19 cellular contexts compared by ENCODE assay signal in genomic region chr17:57516290-57517215, GRCh38.
A peak's percentile ranks its signal among the peaks of the same experiment; 100 is the strongest.
DNase-seq lines count a peak whose midpoint lies in the region; FAIRE-seq and TF ChIP-seq lines count a peak whose summit lies in the region.
"Had no signal": no experiment of that assay in that cellular context is flagged by ENCODE, and none has a peak within 500 bp of the region (broad histone marks: within the 10 kb centered on the region; RNA-seq: fewer than 3 reads in every experiment).

No MANE protein-coding gene starts in this region.

- H3K4me3 Mint-ChIP-seq in endothelial cell (ENCODE audit: unreplicated experiment) (no peak overlapping the region), mesothelial cell of epicardium (no peak overlapping the region)
- H3K4me3 Mint-ChIP-seq: activated CD8-positive, alpha-beta T cell treated with anti-CD3 and anti-CD28 coated beads for 36 hours; activated T-cell treated with anti-CD3 and anti-CD28 coated beads, Interleukin-2, amount 50 U/mL, for 24 hours; IgD-negative memory B cell; stimulated activated memory B cell treated with anti-CD40 and anti-IgM and Interleukin-4, amounts not matched to agents 10 μg/mL and 1 μg/mL and 100 μg/mL, for 72 hours had no signal

- H3K27ac Mint-ChIP-seq in endothelial cell (ENCODE audit: unreplicated experiment) (peak overlapping the region; percentile 22), mesothelial cell of epicardium (peak overlapping the region; percentile 66)
- H3K27ac Mint-ChIP-seq: activated CD8-positive, alpha-beta T cell treated with anti-CD3 and anti-CD28 coated beads for 36 hours; activated T-cell treated with anti-CD3 and anti-CD28 coated beads, Interleukin-2, amount 50 U/mL, for 24 hours; stimulated activated memory B cell treated with anti-CD40 and anti-IgM and Interleukin-4, amounts not matched to agents 10 μg/mL and 1 μg/mL and 100 μg/mL, for 72 hours had no signal

- H3K27me3 Mint-ChIP-seq in endothelial cell (ENCODE audit: unreplicated experiment), result peaks cover 2% of the 10 kb centered on the region
- no peaks in the 10 kb centered on the region for H3K27me3 Mint-ChIP-seq in mesothelial cell of epicardium (ENCODE audit: low read depth)
- H3K27me3 Mint-ChIP-seq: activated CD8-positive, alpha-beta T cell treated with anti-CD3 and anti-CD28 coated beads for 36 hours; activated T-cell treated with anti-CD3 and anti-CD28 coated beads, Interleukin-2, amount 50 U/mL, for 24 hours; IgD-negative memory B cell; stimulated activated memory B cell treated with anti-CD40 and anti-IgM and Interleukin-4, amounts not matched to agents 10 μg/mL and 1 μg/mL and 100 μg/mL, for 72 hours had no signal

- H3K4me1 Mint-ChIP-seq in endothelial cell (ENCODE audit: unreplicated experiment) (peaks cover 16% of the 10 kb centered on the region), mesothelial cell of epicardium (peaks cover 58% of the 10 kb centered on the region)

- FAIRE-seq in D721Med (lab: Jason Lieb, UNC) (no peak), GM19239 (lab: Jason Lieb, UNC) (no peak)
- FAIRE-seq: GM12892, H54, kidney had no signal

- DNase-seq in DMS 273 (lab: John Stamatoyannopoulos, UW; ENCODE audit: unreplicated experiment) (peak; percentile 23), DMS 273 treated with DMSO at 0.1 percent for 48 hours (lab: John Stamatoyannopoulos, UW) (no peak), endothelial cell (ENCODE audit: low spot score) (no peak), mesothelial cell of epicardium (ENCODE audit: low spot score in 2 of 2, unreplicated experiment in 2 of 2) (no peak), D721Med (ENCODE audit: insufficient read length, low spot score) (no peak), GM19239 (ENCODE audit: insufficient read length, low spot score) (no peak), midbrain (lab: John Stamatoyannopoulos, UW) (no peak)
- DNase-seq in activated T-cell treated with anti-CD3 and anti-CD28 coated beads, Interleukin-2, amount 50 U/mL, for 1 hour, result no peak
- DNase-seq: activated CD4-positive, CD25-positive, alpha-beta regulatory T cell; activated CD8-positive, alpha-beta T cell treated with anti-CD3 and anti-CD28 coated beads for 36 hours; activated naive CD4-positive, alpha-beta T cell treated with anti-CD3 and anti-CD28 coated beads, Interleukin-2, amount 50 U/mL, for 16 hours; activated T-cell treated with anti-CD3 and anti-CD28 coated beads, Interleukin-2, amount 50 U/mL, for 24 hours; DMS153; hypothalamus; kidney had no signal

- H3K9me3 Mint-ChIP-seq in endothelial cell (ENCODE audit: unreplicated experiment) (no peaks in the 10 kb centered on the region), mesothelial cell of epicardium (peaks cover 3% of the 10 kb centered on the region)
- H3K9me3 Mint-ChIP-seq: activated CD8-positive, alpha-beta T cell treated with anti-CD3 and anti-CD28 coated beads for 36 hours; activated T-cell treated with anti-CD3 and anti-CD28 coated beads, Interleukin-2, amount 50 U/mL, for 24 hours; IgD-negative memory B cell; stimulated activated memory B cell treated with anti-CD40 and anti-IgM and Interleukin-4, amounts not matched to agents 10 μg/mL and 1 μg/mL and 100 μg/mL, for 72 hours had no signal

- TF ChIP-seq CTCF in endothelial cell (IDR thresholded peaks at IDR 0.05; ENCODE audit: unreplicated experiment), result no peak
- TF ChIP-seq CTCF in mesothelial cell of epicardium (IDR thresholded peaks at IDR 0.05; ENCODE audit: unreplicated experiment), result no peak
- TF ChIP-seq CTCF in D721Med (IDR thresholded peaks at IDR 0.05; ENCODE audit: insufficient read depth, missing control alignments), result no peak

- H3K36me3 Mint-ChIP-seq in endothelial cell (ENCODE audit: low read depth, unreplicated experiment) (peaks cover 5% of the 10 kb centered on the region), mesothelial cell of epicardium (no peaks in the 10 kb centered on the region)
